26 cellular contexts compared by ENCODE assay signal in the genomic region with DNA sequence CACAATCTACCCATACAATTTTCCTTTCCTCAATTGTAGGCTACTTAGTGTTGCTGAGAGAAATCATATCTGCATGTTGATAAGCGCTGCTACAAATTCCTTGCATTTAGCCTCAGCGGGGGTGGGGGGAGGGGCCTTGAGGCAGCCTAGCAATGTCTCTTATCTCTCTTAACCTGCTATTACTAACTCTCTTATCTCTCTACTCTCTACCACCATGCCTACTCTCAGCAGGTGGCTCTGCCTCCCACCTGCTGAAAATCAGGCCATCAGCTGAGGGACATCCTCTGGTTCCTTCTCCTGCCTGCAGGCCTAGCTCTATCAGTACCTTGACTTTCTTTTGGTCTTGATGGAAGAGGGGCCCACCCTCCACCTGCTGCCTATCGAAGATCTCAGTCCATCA.
A peak's percentile ranks its signal among the peaks of the same experiment; 100 is the strongest.
DNase-seq lines count a peak whose midpoint lies in the region; ATAC-seq and TF ChIP-seq lines count a peak whose summit lies in the region.
"Had no signal": no experiment of that assay in that cellular context is flagged by ENCODE, and none has a peak within 500 bp of the region (broad histone marks: within the 10 kb centered on the region; RNA-seq: fewer than 3 reads in every experiment).

No MANE protein-coding gene starts in this region.

- H3K4me2 ChIP-seq in hepatocyte, result no peak overlapping the region

- no peak for TF ChIP-seq EP300 in suprapubic skin (IDR thresholded peaks at IDR 0.05)

- H3K79me2 ChIP-seq in hepatocyte, result peaks cover 49% of the 10 kb centered on the region

- no peaks in the 10 kb centered on the region for H3K27me3 ChIP-seq in hepatocyte
- H3K27me3 ChIP-seq in gastrocnemius medialis, result no peaks in the 10 kb centered on the region
- no peaks in the 10 kb centered on the region for H3K27me3 ChIP-seq in upper lobe of right lung
- no peaks in the 10 kb centered on the region for H3K27me3 ChIP-seq in suprapubic skin
- H3K27me3 ChIP-seq: body of pancreas, gastroesophageal sphincter had no signal

- WGBS in hepatocyte (ENCODE audit: low lambda C conversion rate, missing lambda C conversion rate), result 44% methylated on average over 3 of the region's 3 CpGs
- 77% methylated on average over 3 of the region's 3 CpGs for WGBS in suprapubic skin

- intact Hi-C loops in gastrocnemius medialis (cut with DNase I; ENCODE audit: low total_unique reads), result loop anchor here (10.0 kb wide), 1 partner anchor 102 kb away; a partner anchor contains a TSS
- intact Hi-C loops in upper lobe of right lung (cut with DNase I), result no loop called here

- H3K9me3 ChIP-seq in hepatocyte (ENCODE audit: low read depth) (no peaks in the 10 kb centered on the region), gastrocnemius medialis (no peaks in the 10 kb centered on the region), upper lobe of right lung (no peaks in the 10 kb centered on the region), suprapubic skin (no peaks in the 10 kb centered on the region)
- H3K9me3 ChIP-seq: body of pancreas, gastroesophageal sphincter had no signal

- in situ Hi-C loops in gastrocnemius medialis (cut with MboI; ENCODE audit: low sequenced_read_pairs in 4 of 4), result no loop called here

- no peak overlapping the region for H3K4me3 ChIP-seq in hepatocyte
- no peak overlapping the region for H3K4me3 ChIP-seq in gastrocnemius medialis
- H3K4me3 ChIP-seq in upper lobe of right lung, result no peak overlapping the region
- H3K4me3 ChIP-seq in suprapubic skin, result no peak overlapping the region
- H3K4me3 ChIP-seq: body of pancreas, gastroesophageal sphincter, GM12878, SK-N-MC, skin epidermis had no signal

- no peak for TF ChIP-seq POLR2A in gastrocnemius medialis (IDR thresholded peaks at IDR 0.05)
- no peak for TF ChIP-seq POLR2A in suprapubic skin (IDR thresholded peaks at IDR 0.05)

- TF ChIP-seq CTCF in hepatocyte (IDR thresholded peaks at IDR 0.05; ENCODE audit: poor library complexity) (no peak), gastrocnemius medialis (IDR thresholded peaks at IDR 0.05 in 4 of 5, conservative IDR thresholded peaks at IDR 0.05 in 1 of 5) (no peak), upper lobe of right lung (IDR thresholded peaks at IDR 0.05) (no peak), suprapubic skin (IDR thresholded peaks at IDR 0.05) (no peak)

- ATAC-seq in gastrocnemius medialis, result no peak
- no peak for ATAC-seq in upper lobe of right lung
- ATAC-seq: body of pancreas; gastroesophageal sphincter; GM12878; naive thymus-derived CD8-positive, alpha-beta T cell had no signal

- no peak overlapping the region for H2AFZ ChIP-seq in hepatocyte

- H3K36me3 ChIP-seq in hepatocyte (replicated peaks; ENCODE audit: insufficient read depth, low read depth), result no peaks in the 10 kb centered on the region
- H3K36me3 ChIP-seq in gastrocnemius medialis, result no peaks in the 10 kb centered on the region
- H3K36me3 ChIP-seq in upper lobe of right lung, result no peaks in the 10 kb centered on the region
- H3K36me3 ChIP-seq in suprapubic skin, result no peaks in the 10 kb centered on the region
- H3K36me3 ChIP-seq: gastroesophageal sphincter had no signal

- no peaks in the 10 kb centered on the region for H3K4me1 ChIP-seq in hepatocyte (ENCODE audit: insufficient read depth)
- H3K4me1 ChIP-seq in gastrocnemius medialis, result peaks cover 7 to 29% of the 10 kb centered on the region in 2 donors
- H3K4me1 ChIP-seq in upper lobe of right lung, result no peaks in the 10 kb centered on the region
- no peaks in the 10 kb centered on the region for H3K4me1 ChIP-seq in suprapubic skin
- H3K4me1 ChIP-seq: body of pancreas, gastroesophageal sphincter had no signal

- peak overlapping the region; percentile 44 for H3K27ac ChIP-seq in hepatocyte
- H3K27ac ChIP-seq in gastrocnemius medialis, result peak overlapping the region in 3 of 4 donors; percentile 3 to 49 (median 38)
- H3K27ac ChIP-seq in upper lobe of right lung, result no peak overlapping the region
- no peak overlapping the region for H3K27ac ChIP-seq in suprapubic skin
- H3K27ac ChIP-seq: body of pancreas, C4-2B, gastroesophageal sphincter, RWPE1, SK-N-MC, skin epidermis had no signal

- H4K20me1 ChIP-seq in hepatocyte (ENCODE audit: insufficient read depth, poor library complexity, severe bottlenecking), result no peaks in the 10 kb centered on the region

- DNase-seq in ELF-1 (ENCODE audit: low read depth, low spot score), result peak; percentile 39
- DNase-seq in LoVo (ENCODE audit: low spot score), result peak; percentile 32
- peak; percentile 26 for DNase-seq in hepatocyte (ENCODE audit: low spot score)
- no peak for DNase-seq in gastrocnemius medialis
- DNase-seq in upper lobe of right lung, result no peak
- no peak for DNase-seq in HCEC 1CT
- DNase-seq in suprapubic skin (ENCODE audit: low spot score in 2 of 2), result no peak
- DNase-seq in activated CD4-positive, CD25-positive, alpha-beta regulatory T cell (lab: John Stamatoyannopoulos, UW), result no peak
- DNase-seq: activated CD8-positive, alpha-beta memory T cell treated with anti-CD3 and anti-CD28 coated beads for 24 hours; activated effector memory CD4-positive, alpha-beta T cell treated with Interleukin-2 at 50 U/mL for 16 hours; activated naive CD8-positive, alpha-beta T cell treated with anti-CD3 and anti-CD28 coated beads for 36 hours; body of pancreas; hippocampal formation; KG1; MM.1S; naive thymus-derived CD8-positive, alpha-beta T cell; NCI-H2107; NCI-H446; occipital lobe; T-helper 2 cell had no signal

- H3K9me2 ChIP-seq in hepatocyte (replicated peaks; ENCODE audit: insufficient read depth), result no peaks in the 10 kb centered on the region

Comparison
In these comparisons a context has a peak if more than half of its experiments do, and no peak if none do; other contexts are left out.
1. DNase-seq: peak in ELF-1 (single experiment), LoVo (single experiment) and hepatocyte (single experiment); none in gastrocnemius medialis (0 of 2), upper lobe of right lung (single experiment), HCEC 1CT (single experiment), suprapubic skin (0 of 2) and activated CD4-positive, CD25-positive, alpha-beta regulatory T cell (0 of 4).
2. H3K27ac ChIP-seq: peak in hepatocyte (single experiment) and gastrocnemius medialis (3 of 4); none in upper lobe of right lung (single experiment) and suprapubic skin (single experiment).